Comparison of ENCODE assay signal across 8 cellular contexts in the genomic region with DNA sequence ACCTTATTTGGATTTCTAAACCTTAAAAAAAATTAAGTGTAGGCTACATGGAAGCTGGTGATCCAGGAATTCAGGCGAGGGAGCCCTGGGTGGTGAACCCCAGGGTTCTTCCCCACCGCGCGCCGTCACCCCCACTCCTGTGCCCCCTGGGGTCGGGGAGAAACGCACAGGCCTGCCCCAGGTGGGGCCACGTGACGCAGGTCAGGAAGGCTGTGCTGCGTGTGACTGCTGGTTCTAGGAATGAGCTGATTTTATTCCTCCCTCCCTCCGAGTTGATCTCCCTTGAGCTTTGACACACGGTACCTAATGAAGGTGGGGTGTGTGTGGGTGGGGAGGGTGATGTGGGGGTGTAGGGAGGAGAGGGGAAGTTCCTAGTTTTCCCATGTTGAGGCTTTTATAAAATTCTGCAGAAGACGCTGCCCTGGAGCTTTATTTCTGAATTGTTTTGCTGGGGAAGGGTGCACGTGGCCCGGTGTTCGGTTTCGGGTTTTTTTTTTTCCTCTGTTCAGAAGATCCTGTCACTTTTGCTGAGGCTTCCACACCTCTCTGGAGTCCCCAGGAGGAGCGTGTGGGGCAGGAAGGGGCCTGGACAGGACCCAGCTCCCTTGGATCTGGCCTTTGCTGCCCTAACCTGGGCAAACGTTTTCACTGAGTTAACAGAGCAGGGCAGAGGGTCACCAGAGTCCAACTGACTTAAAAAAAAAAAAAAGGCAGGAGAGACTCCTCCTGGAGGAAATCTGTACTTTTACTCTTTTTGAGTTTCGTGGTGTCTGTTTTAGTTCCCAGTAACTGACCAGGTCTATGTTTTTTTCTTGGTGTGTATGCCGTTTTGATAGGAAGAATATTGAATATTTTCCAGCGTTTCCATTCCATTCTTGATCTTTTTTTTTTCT. TPM values are rescaled to one million over a fixed set of nuclear protein-coding genes. Genes with fewer than 3 reads are reported as not detected.
DNase-seq lines count a peak whose midpoint lies in the region; ATAC-seq and TF ChIP-seq lines count a peak whose summit lies in the region.

No MANE protein-coding gene starts in this region.

- intact Hi-C loops in heart right ventricle (cut with DNase I): loop anchor here in 7 of 10 donors (2.0 to 5.0 kb wide), 5 partner anchors 50 to 140 kb away; a partner anchor contains a TSS
- intact Hi-C loops in Right ventricle myocardium superior (cut with DNase I): no loop called here

- peak in 1 of 9 donors; percentile 31 for TF ChIP-seq CTCF in heart right ventricle (IDR thresholded peaks at IDR 0.05)
- peak in 1 of 2 donors; percentile 21 for TF ChIP-seq CTCF in right atrium auricular region (IDR thresholded peaks at IDR 0.05)

- DNase-seq in heart right ventricle: no peak
- DNase-seq in Right ventricle myocardium superior: no peak
- peak; percentile 78 for DNase-seq in NCI-H2171 (lab: John Stamatoyannopoulos, UW)
- DNase-seq in activated gamma-delta T cell treated with anti-CD3 and anti-CD28 coated beads, Interleukin-2, amount 50 U/mL, for 16 hours (ENCODE audit: low read depth): peak; percentile 31
- DNase-seq in right atrium auricular region (ENCODE audit: low spot score): no peak
- no peak for DNase-seq in mesenteric fat pad (ENCODE audit: low spot score)
- DNase-seq in NCI-H510A treated with DMSO at 0.1 percent for 48 hours (lab: John Stamatoyannopoulos, UW): no peak

- peak in 3 of 8 donors; percentile 1 to 6 (median 6) for ATAC-seq in heart right ventricle
- ATAC-seq in Right ventricle myocardium superior (ENCODE audit: poor library complexity): no peak

- H3K4me3 ChIP-seq in heart right ventricle: peak overlapping the region; percentile 50 to 86 (median 77)
- H3K4me3 ChIP-seq in right atrium auricular region: peak overlapping the region; percentile 56 to 91
- H3K4me3 ChIP-seq in skeletal muscle tissue (ENCODE audit: low read length in 3 of 3): peak overlapping the region; percentile 67 to 79 (median 77)

- H3K9me3 ChIP-seq in heart right ventricle (no peaks in the 10 kb centered on the region), right atrium auricular region (no peaks in the 10 kb centered on the region), skeletal muscle tissue (ENCODE audit: control insufficient read depth in 3 of 3, low read length in 3 of 3) (no peaks in the 10 kb centered on the region)

- WGBS in heart right ventricle, 2 donors: 6 to 8% methylated on average over 22 of the region's 22 CpGs

- H3K9ac ChIP-seq in skeletal muscle tissue (ENCODE audit: low read depth in 1 of 3, low read length in 3 of 3): peak overlapping the region; percentile 68 to 81 (median 73)

- H3K4me1 ChIP-seq in heart right ventricle (peaks cover 7 to 67% (median 55%) of the 10 kb centered on the region in 9 donors), right atrium auricular region (peaks cover 0 to 72% of the 10 kb centered on the region in 2 donors), skeletal muscle tissue (ENCODE audit: control insufficient read depth in 3 of 3, insufficient read depth in 3 of 3, low read length in 3 of 3) (peaks cover 41 to 53% (median 48%) of the 10 kb centered on the region in 3 donors)

- H3K27me3 ChIP-seq in heart right ventricle: no peaks in the 10 kb centered on the region
- H3K27me3 ChIP-seq in right atrium auricular region: no peaks in the 10 kb centered on the region
- H3K27me3 ChIP-seq in skeletal muscle tissue (ENCODE audit: control insufficient read depth in 3 of 3, insufficient read depth in 3 of 3, low read length in 3 of 3): no peaks in the 10 kb centered on the region

- H3K27ac ChIP-seq in heart right ventricle (peak overlapping the region; percentile 55 to 96 (median 93)), right atrium auricular region (peak overlapping the region; percentile 88 to 92), skeletal muscle tissue (ENCODE audit: low read depth, low read length) (peak overlapping the region; percentile 82)

- H3K36me3 ChIP-seq in heart right ventricle (no peaks in the 10 kb centered on the region), right atrium auricular region (no peaks in the 10 kb centered on the region), skeletal muscle tissue (ENCODE audit: control insufficient read depth in 3 of 3, insufficient read depth in 3 of 3, low read length in 3 of 3) (no peaks in the 10 kb centered on the region)

RNA-seq across cellular contexts. Expression of a gene that starts 55.8 kb away (rescaled TPM):
- total RNA-seq in heart right ventricle (10 to 100 TPM; 31.1 to 53.2 (median 33.6) TPM), Right ventricle myocardium superior (30.3 TPM), right atrium auricular region (10 to 100 TPM; 37.1 to 55.7 TPM), skeletal muscle tissue (27.7 TPM), mesenteric fat pad (129 TPM)
- 10 to 100 TPM; 15.6 to 25.0 TPM for polyA plus RNA-seq in heart right ventricle

Comparison
In these comparisons a context has a peak if more than half of its experiments do, and no peak if none do; other contexts are left out.
1. DNase-seq: peak in NCI-H2171 (single experiment) and activated gamma-delta T cell treated with anti-CD3 and anti-CD28 coated beads, Interleukin-2, amount 50 U/mL, for 16 hours (single experiment); none in heart right ventricle (0 of 2), Right ventricle myocardium superior (single experiment), right atrium auricular region (single experiment), mesenteric fat pad (single experiment) and NCI-H510A treated with DMSO at 0.1 percent for 48 hours (single experiment).
2. Peak in every context shown above with its lines, with median percentiles within 50 percentile points of each other: H3K27ac ChIP-seq and H3K4me3 ChIP-seq.